Comparison of ENCODE assay signal across 8 cellular contexts in the genomic region with DNA sequence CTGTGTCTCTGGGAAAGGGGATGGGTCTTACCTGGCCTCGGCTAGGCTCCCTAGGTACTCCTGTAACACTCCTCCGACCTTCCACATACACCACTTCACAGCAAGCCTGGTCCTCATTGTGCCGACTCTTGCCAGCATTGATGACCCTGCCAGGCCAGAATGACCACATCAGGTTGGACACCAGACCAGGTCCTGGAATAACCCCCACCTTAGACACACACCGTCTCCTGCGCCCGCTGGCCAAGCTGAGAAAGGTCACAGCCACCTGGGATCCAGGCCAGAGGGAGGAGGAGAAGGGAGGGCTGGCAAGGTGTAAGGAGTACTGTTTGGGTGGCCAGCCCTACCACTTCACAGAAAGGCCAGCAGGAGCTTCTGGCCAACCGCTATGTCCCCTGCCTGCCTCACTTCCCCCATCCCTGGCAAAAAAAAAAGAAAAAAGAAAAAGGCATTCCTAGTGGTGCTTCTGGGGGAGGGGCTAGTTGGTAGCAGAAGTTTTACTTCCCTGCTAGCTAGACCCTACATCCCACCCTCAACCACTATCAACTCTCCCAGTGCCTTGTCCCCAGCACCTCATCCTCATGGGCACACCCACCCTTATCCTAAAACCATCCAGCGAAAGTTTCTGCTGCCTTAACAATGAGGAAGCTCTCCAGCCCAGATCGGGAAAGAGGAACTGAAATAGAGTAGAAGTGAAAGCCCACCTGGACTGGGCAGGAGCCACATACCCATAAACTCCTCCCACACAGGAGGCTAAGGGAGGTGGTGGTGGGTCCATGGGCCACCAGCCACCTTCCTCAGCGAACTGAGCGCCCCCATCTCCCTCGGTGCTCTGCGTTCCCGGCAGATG. TPM values are rescaled to one million over a fixed set of nuclear protein-coding genes. Genes with fewer than 3 reads are reported as not detected.
DNase-seq lines count a peak whose midpoint lies in the region; ATAC-seq and TF ChIP-seq lines count a peak whose summit lies in the region.

No MANE protein-coding gene starts in this region.

- H3K36me3 ChIP-seq in HEK293 (ENCODE audit: control insufficient read depth in 2 of 2, insufficient read depth in 1 of 2, low read length in 2 of 2) = peaks cover 0 to 3% of the 10 kb centered on the region in 2 experiments; a peak in 1 of 3 replicates
- H3K36me3 ChIP-seq in iPS-18a (ENCODE audit: control insufficient read depth, low read depth, low read length) = peaks cover 11% of the 10 kb centered on the region
- no peaks in the 10 kb centered on the region for H3K36me3 ChIP-seq in effector memory CD4-positive, alpha-beta T cell (ENCODE audit: control insufficient read depth, insufficient read depth, low read length)

- H3K9me3 ChIP-seq in HEK293 (ENCODE audit: control insufficient read depth, insufficient read depth, low read depth, low read length) = no peaks in the 10 kb centered on the region
- H3K9me3 ChIP-seq in iPS-18a (ENCODE audit: control insufficient read depth, low read depth, low read length) = no peaks in the 10 kb centered on the region
- H3K9me3 ChIP-seq in effector memory CD4-positive, alpha-beta T cell (ENCODE audit: control insufficient read depth, low read length) = no peaks in the 10 kb centered on the region

- H3K27ac Mint-ChIP-seq in Calu3 (ENCODE audit: unreplicated experiment) = no peak overlapping the region
- no peak overlapping the region for H3K27ac Mint-ChIP-seq in stimulated activated naive CD8-positive, alpha-beta T cell treated with anti-CD3 and anti-CD28 coated beads, Interleukin-15, amount 100 ng/mL, for 72 hours

- TF ChIP-seq CTCF in Calu3 (IDR thresholded peaks at IDR 0.05; ENCODE audit: unreplicated experiment) (no peak), HEK293 (tag by site-specific recombination; IDR thresholded peaks at IDR 0.05) (no peak)

- intact Hi-C loops in Calu3 (cut with micrococcal nuclease; ENCODE audit: unreplicated experiment) = no loop called here

- H3K4me1 ChIP-seq in HEK293 (ENCODE audit: control insufficient read depth, insufficient read depth, low read length) (no peaks in the 10 kb centered on the region), iPS-18a (ENCODE audit: control insufficient read depth, low read depth, low read length) (peaks cover 29% of the 10 kb centered on the region)
- peaks cover 21% of the 10 kb centered on the region for H3K4me1 ChIP-seq in effector memory CD4-positive, alpha-beta T cell (ENCODE audit: control insufficient read depth, insufficient read depth, low read length, poor library complexity, severe bottlenecking)

- no peak overlapping the region for H3K9ac ChIP-seq in iPS-18a (ENCODE audit: low read length)

- no peak overlapping the region for H3K27ac ChIP-seq in HEK293 (ENCODE audit: extremely low read depth, low read depth, low read length)
- H3K27ac ChIP-seq in iPS-18a (ENCODE audit: low read length) = no peak overlapping the region
- no peak overlapping the region for H3K27ac ChIP-seq in effector memory CD4-positive, alpha-beta T cell (ENCODE audit: insufficient read depth, low read length, poor library complexity, severe bottlenecking)

- POLR2A ChIA-PET in HEK293 (lab: Yijun Ruan, JAX) = interaction anchor here (1.3 kb wide), 1 partner anchor 13 kb away, joined by 5 read pairs; no protein-coding TSS in a partner anchor

- H3K4me3 ChIP-seq in HEK293 (ENCODE audit: low read depth, low read length) (no peak overlapping the region), iPS-18a (ENCODE audit: low read length) (peak overlapping the region; percentile 75)
- no peak overlapping the region for H3K4me3 ChIP-seq in effector memory CD4-positive, alpha-beta T cell (ENCODE audit: insufficient read depth, low read depth, low read length, poor library complexity, severe bottlenecking)

- peaks cover 18% of the 10 kb centered on the region for H3K36me3 Mint-ChIP-seq in Calu3 (ENCODE audit: insufficient read depth, unreplicated experiment)

- peak overlapping the region; percentile 71 for H3K4me3 Mint-ChIP-seq in Calu3 (ENCODE audit: low read depth, unreplicated experiment)
- peak overlapping the region; percentile 84 to 90 for H3K4me3 Mint-ChIP-seq in stimulated activated naive CD8-positive, alpha-beta T cell treated with anti-CD3 and anti-CD28 coated beads, Interleukin-15, amount 100 ng/mL, for 72 hours

- H3K27me3 ChIP-seq in iPS-18a (ENCODE audit: control insufficient read depth, insufficient read depth, low read length) = peaks cover 28% of the 10 kb centered on the region
- H3K27me3 ChIP-seq in effector memory CD4-positive, alpha-beta T cell (replicated peaks; ENCODE audit: control insufficient read depth, insufficient read depth, low read length, poor library complexity, severe bottlenecking) = no peaks in the 10 kb centered on the region

- peaks cover 7% of the 10 kb centered on the region for H3K27me3 Mint-ChIP-seq in Calu3 (ENCODE audit: unreplicated experiment)
- H3K27me3 Mint-ChIP-seq in stimulated activated naive CD8-positive, alpha-beta T cell treated with anti-CD3 and anti-CD28 coated beads, Interleukin-15, amount 100 ng/mL, for 72 hours = peaks cover 47% of the 10 kb centered on the region

- CTCF ChIA-PET in Calu3 (lab: Charles Lee) = no interaction called here
- CTCF ChIA-PET in HEK293 (lab: Yijun Ruan, JAX) = interaction anchor here (0.6 to 7.0 kb wide), 8 partner anchors 14 to 359 kb away, joined by 3 to 74 read pairs (median 11); partner anchors contain the start of gene LRIG2

- BruUV-seq in Calu3 (replicated peaks; lab: Mats Ljungman, UMichigan) = no TSS peak

- peaks cover 7% of the 10 kb centered on the region for H3K4me1 Mint-ChIP-seq in Calu3 (ENCODE audit: low read depth, unreplicated experiment)
- peaks cover 64% of the 10 kb centered on the region for H3K4me1 Mint-ChIP-seq in stimulated activated naive CD8-positive, alpha-beta T cell treated with anti-CD3 and anti-CD28 coated beads, Interleukin-15, amount 100 ng/mL, for 72 hours

- no peak for DNase-seq in Calu3
- peak; percentile 41 for DNase-seq in UCSD-AML1 (lab: John Stamatoyannopoulos, UW; ENCODE audit: unreplicated experiment)
- no peak for DNase-seq in stimulated activated naive CD8-positive, alpha-beta T cell treated with anti-CD3 and anti-CD28 coated beads, Interleukin-15, amount 100 ng/mL, for 72 hours
- no peak for DNase-seq in NCI-H1105 (lab: John Stamatoyannopoulos, UW)
- no peak for DNase-seq in effector memory CD4-positive, alpha-beta T cell

- no peak for ATAC-seq in stimulated activated naive CD8-positive, alpha-beta T cell treated with anti-CD3 and anti-CD28 coated beads, Interleukin-15, amount 100 ng/mL, for 72 hours
- no peak for ATAC-seq in GM21526 (IDR thresholded peaks at IDR 0.05; ENCODE audit: low FRiP score, unreplicated experiment)

- H3K9me3 Mint-ChIP-seq in Calu3 (ENCODE audit: low read depth, unreplicated experiment) = no peaks in the 10 kb centered on the region
- no peaks in the 10 kb centered on the region for H3K9me3 Mint-ChIP-seq in stimulated activated naive CD8-positive, alpha-beta T cell treated with anti-CD3 and anti-CD28 coated beads, Interleukin-15, amount 100 ng/mL, for 72 hours

TF ChIP-seq in HEK293, 187 proteins besides CTCF, POLR2A, EP300 and RAD21:
- no peak for TF ChIP-seq ZNF155 (tag by site-specific recombination; IDR thresholded peaks at IDR 0.05)
- no peak for TF ChIP-seq ZNF324 (tag by site-specific recombination; IDR thresholded peaks at IDR 0.05)
- TF ChIP-seq ZNF146 (tag by site-specific recombination; IDR thresholded peaks at IDR 0.05) = no peak
- no peak for TF ChIP-seq ZSCAN23 (tag by site-specific recombination; IDR thresholded peaks at IDR 0.05)
- TF ChIP-seq, protein P1, sequence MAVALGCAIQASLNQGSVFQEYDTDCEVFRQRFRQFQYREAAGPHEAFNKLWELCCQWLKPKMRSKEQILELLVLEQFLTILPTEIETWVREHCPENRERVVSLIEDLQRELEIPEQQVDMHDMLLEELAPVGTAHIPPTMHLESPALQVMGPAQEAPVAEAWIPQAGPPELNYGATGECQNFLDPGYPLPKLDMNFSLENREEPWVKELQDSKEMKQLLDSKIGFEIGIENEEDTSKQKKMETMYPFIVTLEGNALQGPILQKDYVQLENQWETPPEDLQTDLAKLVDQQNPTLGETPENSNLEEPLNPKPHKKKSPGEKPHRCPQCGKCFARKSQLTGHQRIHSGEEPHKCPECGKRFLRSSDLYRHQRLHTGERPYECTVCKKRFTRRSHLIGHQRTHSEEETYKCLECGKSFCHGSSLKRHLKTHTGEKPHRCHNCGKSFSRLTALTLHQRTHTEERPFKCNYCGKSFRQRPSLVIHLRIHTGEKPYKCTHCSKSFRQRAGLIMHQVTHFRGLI (tag by site-specific recombination; IDR thresholded peaks at IDR 0.05) = peak; percentile 94
- TF ChIP-seq TRIM28 (IDR thresholded peaks at IDR 0.05; ENCODE audit: borderline replicate concordance, low read length) = no peak
- TF ChIP-seq ZBTB1 (tag by site-specific recombination; IDR thresholded peaks at IDR 0.05) = no peak
- TF ChIP-seq ZNF26 (tag by site-specific recombination; IDR thresholded peaks at IDR 0.05) = no peak
- 0 out of 2 replicates have a peak, but pooled peaks have one; percentile 22 for TF ChIP-seq PRDM1 (tag by site-specific recombination; IDR thresholded peaks at IDR 0.05)
- TF ChIP-seq ZNF785 (tag by site-specific recombination; IDR thresholded peaks at IDR 0.05) = no peak
- TF ChIP-seq ZBTB7A (tag by site-specific recombination; IDR thresholded peaks at IDR 0.05; ENCODE audit: low read depth) = no peak
- 0 out of 2 replicates have a peak, but pooled peaks have one; percentile 21 for TF ChIP-seq SP2 (tag by site-specific recombination; IDR thresholded peaks at IDR 0.05)
- no peak for TF ChIP-seq ZNF16 (tag by site-specific recombination; IDR thresholded peaks at IDR 0.05; ENCODE audit: low read depth)
- TF ChIP-seq ZNF140 (tag by site-specific recombination; IDR thresholded peaks at IDR 0.05) = no peak
- TF ChIP-seq MZF1 (tag by site-specific recombination; IDR thresholded peaks at IDR 0.05; ENCODE audit: borderline replicate concordance) = no peak
- TF ChIP-seq IKZF3 (tag by site-specific recombination; IDR thresholded peaks at IDR 0.05) = no peak

RNA-seq across cellular contexts. Expression of gene PPM1J, which starts 1.4 kb away (rescaled TPM):
- total RNA-seq in Calu3 (2022) = 1.3 and 2.2 TPM in 2 replicates

RNA-seq across cellular contexts. Expression of gene RHOC, which starts 6.8 kb away (rescaled TPM):
- total RNA-seq in Calu3 (2022) = 176 and 197 TPM in 2 replicates

RNA-seq across cellular contexts. Expression of gene MOV10, which starts 39.2 kb away (rescaled TPM):
- total RNA-seq in Calu3 (2022) = 71.4 and 80.0 TPM in 2 replicates
